9 cellular contexts compared by ENCODE assay signal in genomic region chr17:17959520-17960361, GRCh38. TPM values are rescaled to one million over a fixed set of nuclear protein-coding genes. Genes with fewer than 3 reads are reported as not detected.
DNase-seq lines count a peak whose midpoint lies in the region; ATAC-seq and TF ChIP-seq lines count a peak whose summit lies in the region.
"Had no signal": no experiment of that assay in that cellular context is flagged by ENCODE, and none has a peak within 500 bp of the region (broad histone marks: within the 10 kb centered on the region; RNA-seq: fewer than 3 reads in every experiment).

No MANE protein-coding gene starts in this region.

- H3K27me3 ChIP-seq in sigmoid colon (no peaks in the 10 kb centered on the region), HAP-1 (ENCODE audit: low read depth) (no peaks in the 10 kb centered on the region)

- H3K9me3 ChIP-seq in sigmoid colon = no peaks in the 10 kb centered on the region
- no peaks in the 10 kb centered on the region for H3K9me3 ChIP-seq in HAP-1

- TF ChIP-seq CTCF in C4-2B (conservative IDR thresholded peaks at IDR 0.05) (no peak), fibroblast of pulmonary artery (IDR thresholded peaks at IDR 0.05; ENCODE audit: low read length, missing control alignments) (no peak), sigmoid colon (IDR thresholded peaks at IDR 0.05) (no peak)

- TF ChIP-seq POLR2A in sigmoid colon (IDR thresholded peaks at IDR 0.05) = no peak

- H3K36me3 ChIP-seq in sigmoid colon = no peaks in the 10 kb centered on the region
- no peaks in the 10 kb centered on the region for H3K36me3 ChIP-seq in HAP-1 (replicated peaks)

- peak; percentile 52 for ATAC-seq in GM19467 (IDR thresholded peaks at IDR 0.05; ENCODE audit: unreplicated experiment)
- ATAC-seq in esophagus mucosa = no peak

- intact Hi-C loops in sigmoid colon (cut with DNase I) = no loop called here

- H3K4me3 ChIP-seq in fibroblast of pulmonary artery (replicated peaks; ENCODE audit: low read depth, low read length) (peak overlapping the region; percentile 39), sigmoid colon (peak overlapping the region in 3 of 4 donors; percentile 18 to 30 (median 23)), HAP-1 (no peak overlapping the region)

- peak; percentile 54 for DNase-seq in SW480 (ENCODE audit: low spot score)
- DNase-seq in fibroblast of pulmonary artery (ENCODE audit: low read depth) = peak; percentile 34
- DNase-seq in sigmoid colon = no peak
- no peak for DNase-seq in HAP-1 (ENCODE audit: low spot score in 2 of 2)
- DNase-seq in NCI-H526 (lab: John Stamatoyannopoulos, UW) = no peak

- in situ Hi-C loops in HAP-1 (cut with MboI; ENCODE audit: low sequenced_read_pairs) = no loop called here

- no peak for TF ChIP-seq EP300 in sigmoid colon (IDR thresholded peaks at IDR 0.05)

- peaks cover 0 to 59% (median 50%) of the 10 kb centered on the region in 4 donors for H3K4me1 ChIP-seq in sigmoid colon
- H3K4me1 ChIP-seq in HAP-1 = peaks cover 11% of the 10 kb centered on the region; the same call in 1 of the 2 replicates

- WGBS in sigmoid colon, 2 donors = 29 to 43% methylated on average over 7 of the region's 7 CpGs

- H3K27ac ChIP-seq in C4-2B = 0 out of 2 replicates have a peak overlapping the region, but pooled peaks have one; percentile 16
- H3K27ac ChIP-seq in sigmoid colon = peak overlapping the region; percentile 67 to 76 (median 72)

RNA-seq across cellular contexts. Expression of gene TOM1L2, which starts 12.5 kb away (rescaled TPM):
- total RNA-seq in sigmoid colon (100 to 1,000 TPM in 1 of 4 donors, 10 to 100 TPM in 3; 38.2 to 215 (median 66.2) TPM), esophagus mucosa (78.3 TPM)
- 10 to 100 TPM; 13.8 to 43.3 (median 29.6) TPM for polyA plus RNA-seq in sigmoid colon

RNA-seq across cellular contexts. Expression of gene DRC3, which starts 12.9 kb away (rescaled TPM):
- total RNA-seq in sigmoid colon (1 to 10 TPM in 3 of 4 donors, under 1 TPM in 1; 0.36 to 6.1 (median 1.8) TPM), esophagus mucosa (0.56 TPM)
- under 1 TPM in 1 of 3 donors, not detected in 2; 0.83 TPM for polyA plus RNA-seq in sigmoid colon
- total RNA-seq: mononuclear cell had no signal

Comparison
In these comparisons a context has a peak if more than half of its experiments do, and no peak if none do; other contexts are left out.
1. DNase-seq: peak in SW480 (single experiment) and fibroblast of pulmonary artery (single experiment); none in sigmoid colon (single experiment), HAP-1 (0 of 2) and NCI-H526 (0 of 2).